ENCODE assay signal across 31 cellular contexts in the genomic region with DNA sequence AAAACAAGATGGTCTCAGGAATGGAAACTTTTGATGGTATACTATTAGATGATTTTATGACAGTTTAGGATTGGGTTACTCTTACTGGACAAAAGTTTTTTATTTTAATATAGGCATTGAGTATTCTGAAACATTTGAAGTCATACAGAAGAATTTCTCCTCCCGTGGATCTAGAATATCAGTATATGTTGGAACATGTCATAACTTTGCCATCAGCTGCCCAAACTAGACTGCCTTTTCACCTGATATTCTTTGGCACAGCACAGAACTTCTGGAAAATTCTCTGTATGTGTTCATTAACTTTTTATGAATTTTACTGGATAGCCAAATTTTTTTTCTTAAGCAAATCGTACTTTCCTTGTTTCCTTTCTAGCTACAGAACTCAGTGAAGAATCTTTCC.
"Had no signal": no experiment of that assay in that cellular context is flagged by ENCODE, and none has a peak within 500 bp of the region (broad histone marks: within the 10 kb centered on the region; RNA-seq: fewer than 3 reads in every experiment).

No MANE protein-coding gene starts in this region.

- ATAC-seq: activated CD8-positive, alpha-beta T cell treated with anti-CD3 and anti-CD28 coated beads for 36 hours; activated naive CD4-positive, alpha-beta T cell treated with anti-CD3 and anti-CD28 coated beads, Interleukin-2, amount 50 U/mL, for 72 hours; activated T-cell treated with anti-CD3 and anti-CD28 coated beads, Interleukin-2, amount 50 U/mL, for 4 hours; activated T-cell treated with anti-CD3 and anti-CD28 coated beads, Interleukin-2, amount 50 U/mL, for 72 hours; activated T-helper 17 cell treated with anti-CD3 and anti-CD28 coated beads, Interleukin-2, amount 50 U/mL, for 72 hours; body of pancreas had no signal

- H3K27ac ChIP-seq: adrenal gland, body of pancreas, brain microvascular endothelial cell, VCaP had no signal

- H3K9me3 ChIP-seq: adrenal gland, body of pancreas had no signal

- DNase-seq: activated B cell treated with CpG ODN at 0.5 μM for 24 hours; activated CD4-positive, alpha-beta memory T cell treated with anti-CD3 and anti-CD28 coated beads for 36 hours; activated CD4-positive, alpha-beta T cell treated with anti-CD3 and anti-CD28 coated beads for 4 hours; activated CD4-positive, alpha-beta T cell treated with anti-CD3 and anti-CD28 coated beads, Interleukin-2, amount 10 ng/mL, durations not matched to agents 24 days and 14 days; activated CD4-positive, alpha-beta T cell treated with anti-CD3 and anti-CD28 coated beads, Interleukin-2, amount 50 U/mL, for 1 hour; activated CD4-positive, alpha-beta T cell treated with anti-CD3 and anti-CD28 coated beads, Interleukin-2, amount 50 U/mL, for 4 hours; activated CD4-positive, CD25-positive, alpha-beta regulatory T cell treated with anti-CD3 and anti-CD28 coated beads, Interleukin-2, amount 50 U/mL, for 72 hours; activated CD8-positive, alpha-beta memory T cell treated with anti-CD3 and anti-CD28 coated beads, Interleukin-2, amount 50 U/mL, for 4 hours; activated CD8-positive, alpha-beta T cell treated with anti-CD3 and anti-CD28 coated beads for 36 hours; activated effector memory CD4-positive, alpha-beta T cell treated with anti-CD3 and anti-CD28 coated beads, Interleukin-2, amount 50 U/mL, for 16 hours; activated gamma-delta T cell treated with Interleukin-2 at 50 U/mL for 16 hours; activated naive CD4-positive, alpha-beta T cell; activated naive CD4-positive, alpha-beta T cell treated with anti-CD3 and anti-CD28 coated beads for 36 hours; activated naive CD4-positive, alpha-beta T cell treated with anti-CD3 and anti-CD28 coated beads, Interleukin-2, amount 50 U/mL, for 16 hours; activated naive CD8-positive, alpha-beta T cell treated with anti-CD3 and anti-CD28 coated beads for 36 hours; activated T-cell treated with anti-CD3 and anti-CD28 coated beads for 4 hours; activated T-cell treated with anti-CD3 and anti-CD28 coated beads, Interleukin-2, amount 50 U/mL, for 1 hour; activated T-cell treated with anti-CD3 and anti-CD28 coated beads, Interleukin-2, amount 50 U/mL, for 4 hours; activated T-cell treated with anti-CD3 and anti-CD28 coated beads, Interleukin-2, amount 50 U/mL, for 72 hours; adrenal gland; amniotic stem cell; aorta; body of pancreas; brain microvascular endothelial cell; central memory CD4-positive, alpha-beta T cell; T-helper 1 cell; T-helper 2 cell; T-helper 9 cell had no signal

- H3K4me1 ChIP-seq: body of pancreas had no signal

- H3K4me3 ChIP-seq: adrenal gland, body of pancreas had no signal

- H3K36me3 ChIP-seq: adrenal gland had no signal

- H3K27me3 ChIP-seq: adrenal gland, body of pancreas, brain microvascular endothelial cell had no signal
